ENCODE assay signal across 2 cellular contexts in genomic region chr10:99357691-99358090, GRCh38.
TF ChIP-seq lines count a peak whose summit lies in the region.

No MANE protein-coding gene starts in this region.

TF ChIP-seq in IMR-90, 13 proteins besides CTCF, POLR2A, EP300 and RAD21:
- TF ChIP-seq CEBPB (IDR thresholded peaks at IDR 0.05; ENCODE audit: low read depth, low read length) (no peak), CHD1 (IDR thresholded peaks at IDR 0.05; ENCODE audit: low read depth, low read length) (no peak), NFE2L2 (IDR thresholded peaks at IDR 0.05; ENCODE audit: low read depth, low read length) (no peak), MAFK (IDR thresholded peaks at IDR 0.05; ENCODE audit: low read depth, low read length) (no peak), MXI1 (IDR thresholded peaks at IDR 0.05; ENCODE audit: borderline replicate concordance, low read depth, low read length) (no peak), FOS (IDR thresholded peaks at IDR 0.05; ENCODE audit: low read depth, low read length) (no peak), BHLHE40 (IDR thresholded peaks at IDR 0.05; ENCODE audit: low read depth, low read length) (no peak), MAZ (IDR thresholded peaks at IDR 0.05; ENCODE audit: borderline replicate concordance, low read depth, low read length) (no peak), SMC3 (IDR thresholded peaks at IDR 0.05; ENCODE audit: low read depth, low read length) (no peak), RCOR1 (IDR thresholded peaks at IDR 0.05; ENCODE audit: insufficient replicate concordance, low read length) (no peak), ELK1 (IDR thresholded peaks at IDR 0.05; ENCODE audit: borderline replicate concordance, low read depth, low read length) (no peak), RFX5 (IDR thresholded peaks at IDR 0.05; ENCODE audit: low read depth, low read length) (no peak)
- TF ChIP-seq, protein P1, sequence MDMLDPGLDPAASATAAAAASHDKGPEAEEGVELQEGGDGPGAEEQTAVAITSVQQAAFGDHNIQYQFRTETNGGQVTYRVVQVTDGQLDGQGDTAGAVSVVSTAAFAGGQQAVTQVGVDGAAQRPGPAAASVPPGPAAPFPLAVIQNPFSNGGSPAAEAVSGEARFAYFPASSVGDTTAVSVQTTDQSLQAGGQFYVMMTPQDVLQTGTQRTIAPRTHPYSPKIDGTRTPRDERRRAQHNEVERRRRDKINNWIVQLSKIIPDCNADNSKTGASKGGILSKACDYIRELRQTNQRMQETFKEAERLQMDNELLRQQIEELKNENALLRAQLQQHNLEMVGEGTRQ (IDR thresholded peaks at IDR 0.05; ENCODE audit: low read depth, low read length) = no peak

TF ChIP-seq in H1, 55 proteins besides CTCF, POLR2A, EP300 and RAD21:
- TF ChIP-seq CHD2 (IDR thresholded peaks at IDR 0.05; ENCODE audit: low read length) = no peak
- TF ChIP-seq POLR2AphosphoS5 (IDR thresholded peaks at IDR 0.05; ENCODE audit: low read depth, low read length) = no peak
- TF ChIP-seq CHD1 (IDR thresholded peaks at IDR 0.05; ENCODE audit: low read depth, low read length) = no peak
- TF ChIP-seq CBX8 (IDR thresholded peaks at IDR 0.05; ENCODE audit: borderline replicate concordance, low read depth, low read length) = no peak
- no peak for TF ChIP-seq HDAC2 (IDR thresholded peaks at IDR 0.05; ENCODE audit: borderline replicate concordance in 1 of 2, low read depth in 2 of 2, low read length in 2 of 2)
- no peak for TF ChIP-seq SRF (IDR thresholded peaks at IDR 0.05; ENCODE audit: low read depth, low read length)
- no peak for TF ChIP-seq YY1 (IDR thresholded peaks at IDR 0.05; ENCODE audit: low read depth, low read length)
- TF ChIP-seq BRCA1 (IDR thresholded peaks at IDR 0.05; ENCODE audit: low read depth, low read length) = no peak
- TF ChIP-seq CEBPB (IDR thresholded peaks at IDR 0.05; ENCODE audit: low read depth, low read length) = no peak
- no peak for TF ChIP-seq CBX5 (IDR thresholded peaks at IDR 0.05; ENCODE audit: low read depth, low read length)
- TF ChIP-seq JUND (IDR thresholded peaks at IDR 0.05; ENCODE audit: low read length) = no peak
